ENCODE assay signal across 10 cellular contexts in the genomic region with DNA sequence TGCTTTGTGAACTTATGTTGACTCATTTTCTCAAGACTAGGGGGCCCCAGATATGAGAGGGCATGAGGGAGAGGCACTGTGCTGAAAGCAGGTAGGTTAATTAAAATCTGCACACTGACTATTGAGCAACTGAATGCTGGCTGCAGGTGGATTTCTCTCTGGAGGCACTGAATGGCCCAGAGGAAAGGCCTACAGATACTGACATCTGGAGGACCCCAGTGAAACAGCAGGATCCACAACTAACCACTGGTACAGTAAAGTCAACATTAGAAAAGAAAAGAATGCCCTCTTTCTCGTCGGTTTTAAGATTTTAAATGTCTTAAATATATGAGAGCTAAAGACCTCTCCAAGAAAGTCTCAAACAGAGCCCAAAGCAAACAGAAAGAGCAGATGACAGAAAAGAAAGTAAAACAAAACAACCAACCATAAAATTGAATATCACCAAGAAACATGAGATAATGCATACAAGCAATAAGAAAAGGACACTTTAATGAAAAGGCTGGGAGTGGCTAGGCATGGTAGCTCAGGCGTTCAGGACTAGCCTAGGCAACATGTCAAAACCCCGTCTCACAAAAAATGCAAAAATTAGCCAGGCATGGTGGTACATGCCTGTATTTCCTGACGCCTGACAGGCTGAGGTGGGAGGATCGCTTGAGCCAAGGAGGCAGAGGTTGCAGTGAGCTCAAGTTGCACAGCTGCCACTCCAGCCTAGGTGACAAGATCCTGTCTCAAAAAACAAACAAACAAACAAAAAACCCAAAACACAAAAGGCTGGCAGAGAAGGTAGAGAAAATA. TPM values are rescaled to one million over a fixed set of nuclear protein-coding genes. Genes with fewer than 3 reads are reported as not detected.
DNase-seq lines count a peak whose midpoint lies in the region; ATAC-seq and TF ChIP-seq lines count a peak whose summit lies in the region.
"Had no signal": no experiment of that assay in that cellular context is flagged by ENCODE, and none has a peak within 500 bp of the region (broad histone marks: within the 10 kb centered on the region; RNA-seq: fewer than 3 reads in every experiment).

No MANE protein-coding gene starts in this region.

- H3K4me1 ChIP-seq in body of pancreas: no peaks in the 10 kb centered on the region
- H3K4me1 ChIP-seq in uterus: no peaks in the 10 kb centered on the region

- no peak overlapping the region for H3K27ac ChIP-seq in AG04450 (ENCODE audit: low read depth, low read length)
- H3K27ac ChIP-seq in body of pancreas: no peak overlapping the region
- H3K27ac ChIP-seq in uterus: no peak overlapping the region
- H3K27ac ChIP-seq: tibial artery had no signal

- TF ChIP-seq POLR2A in body of pancreas (IDR thresholded peaks at IDR 0.05) (no peak), uterus (IDR thresholded peaks at IDR 0.05) (no peak)

- CTCF ChIA-PET in AG04450 (lab: Charles Lee): interaction anchor here (0.6 to 1.3 kb wide), 2 partner anchors 15 to 1811 kb away, joined by 3 read pairs; no protein-coding TSS in a partner anchor

- POLR2A ChIA-PET in AG04450 (lab: Yijun Ruan, JAX): interaction anchor here (0.5 kb wide), 1 partner anchor 36 kb away, joined by 5 read pairs; no protein-coding TSS in a partner anchor

- no peaks in the 10 kb centered on the region; the same call in none of the 2 replicates for H3K9me3 ChIP-seq in AG04450 (ENCODE audit: control insufficient read depth, insufficient read depth, low read length)
- no peaks in the 10 kb centered on the region for H3K9me3 ChIP-seq in body of pancreas
- no peaks in the 10 kb centered on the region for H3K9me3 ChIP-seq in uterus
- H3K9me3 ChIP-seq: tibial artery had no signal

- TF ChIP-seq CTCF in AG04450 (IDR thresholded peaks at IDR 0.05; ENCODE audit: low read depth, low read length): peak; percentile 52
- TF ChIP-seq CTCF in body of pancreas (IDR thresholded peaks at IDR 0.05): peak in 5 of 7 experiments; percentile 12 to 52 (median 39)
- peak in 2 of 4 experiments; percentile 7 to 23 for TF ChIP-seq CTCF in uterus (IDR thresholded peaks at IDR 0.05)

- H3K36me3 ChIP-seq in body of pancreas (replicated peaks in 1 of 2; ENCODE audit: insufficient read depth in 1 of 2, low read depth in 2 of 2): peaks cover 0 to 5% of the 10 kb centered on the region in 2 donors
- H3K36me3 ChIP-seq in uterus: no peaks in the 10 kb centered on the region

- ATAC-seq in body of pancreas (peak; percentile 58), GM21737 (IDR thresholded peaks at IDR 0.05; ENCODE audit: unreplicated experiment) (no peak)

- 83 to 87% methylated on average over 6 of the region's 6 CpGs for WGBS in body of pancreas, 2 donors

- intact Hi-C loops in body of pancreas (cut with DNase I) (no loop called here), uterus (cut with DNase I; ENCODE audit: low total_unique reads) (no loop called here)

- no peak for DNase-seq in AG04450 (ENCODE audit: low read depth, low spot score)
- DNase-seq in HT-29 (ENCODE audit: low spot score): peak; percentile 6
- DNase-seq in body of pancreas: peak in 2 of 4 donors; percentile 43
- DNase-seq in kidney glomerular epithelial cell (lab: John Stamatoyannopoulos, UW): peak; percentile 78
- DNase-seq in SW 1271 (lab: John Stamatoyannopoulos, UW): no peak
- DNase-seq in activated T-cell treated with anti-CD3 and anti-CD28 coated beads, Interleukin-2, amount 50 U/mL, for 48 hours: no peak
- DNase-seq in uterus: no peak
- DNase-seq: NCI-H187, tibial artery had no signal

- H3K27me3 ChIP-seq in AG04450 (ENCODE audit: control insufficient read depth, insufficient read depth, low read length) (no peaks in the 10 kb centered on the region), body of pancreas (no peaks in the 10 kb centered on the region), uterus (no peaks in the 10 kb centered on the region)
- H3K27me3 ChIP-seq: tibial artery had no signal

- H3K4me3 ChIP-seq in AG04450 (ENCODE audit: low read depth, low read length) (no peak overlapping the region), body of pancreas (no peak overlapping the region), uterus (no peak overlapping the region)
- H3K4me3 ChIP-seq: tibial artery had no signal

RNA-seq across cellular contexts. Expression of gene PUM3, which starts 43.3 kb away (rescaled TPM):
- polyA plus RNA-seq in AG04450 (2011; rRNA removed): 41.1 and 57.6 TPM in 2 replicates
- 39.8 and 66.6 TPM in 2 replicates for polyA minus RNA-seq in AG04450 (2011; rRNA and poly(A)+ RNA removed)
- 28.3 and 30.1 TPM in 2 replicates for total RNA-seq in HT-29 (2014; rRNA removed; shearing (Covaris generic))
- total RNA-seq in body of pancreas: 100 to 1,000 TPM in 1 of 2 donors, 10 to 100 TPM in 1; 24.4 to 116 TPM
- total RNA-seq in uterus: 10 to 100 TPM; 18.4 to 64.8 (median 38.2) TPM

Comparison
In these comparisons a context has a peak if more than half of its experiments do, and no peak if none do; other contexts are left out.
1. DNase-seq: peak in HT-29 (single experiment) and kidney glomerular epithelial cell (single experiment); none in AG04450 (single experiment), SW 1271 (0 of 2), activated T-cell treated with anti-CD3 and anti-CD28 coated beads, Interleukin-2, amount 50 U/mL, for 48 hours (0 of 2) and uterus (0 of 2).